Comparison of ENCODE assay signal across 32 cellular contexts in the genomic region with DNA sequence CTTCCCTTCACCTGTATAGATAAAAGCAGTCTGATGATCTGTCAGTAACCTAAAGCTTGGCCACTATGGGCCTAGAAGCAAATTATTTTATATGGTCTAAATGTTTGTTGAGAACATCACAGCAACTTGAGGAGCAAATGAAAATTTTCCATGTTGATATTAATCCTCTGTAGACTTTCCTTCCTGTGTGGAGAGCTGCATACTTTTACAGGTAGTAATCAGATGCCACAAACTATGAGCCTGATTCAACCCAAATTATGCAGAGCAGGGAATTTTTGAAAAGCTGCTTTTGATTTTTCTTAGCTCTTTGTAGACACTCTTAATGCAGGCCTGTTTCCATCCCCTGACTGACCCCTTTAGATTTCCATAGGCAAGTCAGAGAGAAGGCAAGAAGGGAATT. TPM values are rescaled to one million over a fixed set of nuclear protein-coding genes. Genes with fewer than 3 reads are reported as not detected.
"Had no signal": no experiment of that assay in that cellular context is flagged by ENCODE, and none has a peak within 500 bp of the region (broad histone marks: within the 10 kb centered on the region; RNA-seq: fewer than 3 reads in every experiment).

No MANE protein-coding gene starts in this region.

- ATAC-seq: activated CD8-positive, alpha-beta memory T cell treated with anti-CD3 and anti-CD28 coated beads, Interleukin-2, amount 10 ng/mL, durations not matched to agents 7 days and 5 days; activated naive CD8-positive, alpha-beta T cell treated with anti-CD3 and anti-CD28 coated beads, Interleukin-2, amount 50 U/mL, for 24 hours; body of pancreas; Panc1; T-cell had no signal

- DNase-seq: activated CD4-positive, alpha-beta memory T cell treated with anti-CD3 and anti-CD28 coated beads, Interleukin-2, amount 10 ng/mL, durations not matched to agents 7 days and 5 days; activated CD4-positive, alpha-beta T cell treated with anti-CD3 and anti-CD28 coated beads for 1 hour; activated CD4-positive, alpha-beta T cell treated with anti-CD3 and anti-CD28 coated beads for 48 hours; activated CD4-positive, CD25-positive, alpha-beta regulatory T cell; activated CD8-positive, alpha-beta memory T cell treated with anti-CD3 and anti-CD28 coated beads for 24 hours; activated CD8-positive, alpha-beta memory T cell treated with anti-CD3 and anti-CD28 coated beads, Interleukin-2, amount 10 ng/mL, durations not matched to agents 7 days and 5 days; activated CD8-positive, alpha-beta memory T cell treated with anti-CD3 and anti-CD28 coated beads, Interleukin-2, amount 50 U/mL, for 48 hours; activated effector memory CD4-positive, alpha-beta T cell treated with Interleukin-2 at 50 U/mL for 16 hours; activated naive CD4-positive, alpha-beta T cell treated with anti-CD3 and anti-CD28 coated beads, Interleukin-2, amount 10 ng/mL, durations not matched to agents 7 days and 5 days; activated naive CD8-positive, alpha-beta T cell treated with anti-CD3 and anti-CD28 coated beads, Interleukin-2, amount 50 U/mL, for 24 hours; activated T-cell treated with anti-CD3 and anti-CD28 coated beads, Interleukin-2, amount 50 U/mL, for 48 hours; amniotic stem cell; aorta; body of pancreas; NCI-H1105; NCI-H1417 treated with DMSO at 0.1 percent for 48 hours; NCI-H187 treated with DMSO at 0.1 percent for 48 hours; NCI-H2081; NCI-H2171 treated with DMSO at 0.1 percent for 48 hours; NCI-H2227 treated with DMSO at 0.1 percent for 48 hours; NCI-H446 treated with DMSO at 0.1 percent for 48 hours; NCI-H524 treated with DMSO at 0.1 percent for 48 hours; SHP77; SJCRH30; T-cell; T-helper 2 cell; T-helper 9 cell had no signal

- H3K4me3 ChIP-seq: body of pancreas, breast epithelium, SJCRH30, SK-N-MC had no signal

- H3K9me3 ChIP-seq: body of pancreas, breast epithelium, SJCRH30 had no signal

- H3K36me3 ChIP-seq: breast epithelium had no signal

- H3K27ac ChIP-seq: body of pancreas, breast epithelium, SJCRH30, SK-N-MC, VCaP had no signal

- H3K4me1 ChIP-seq: body of pancreas, breast epithelium had no signal

- H3K27me3 ChIP-seq: SJCRH30 had no signal

RNA-seq across cellular contexts. Expression of a gene that starts 17.3 kb away (rescaled TPM):
- total RNA-seq: activated CD4-positive, alpha-beta memory T cell treated with anti-CD3 and anti-CD28 coated beads, Interleukin-2, amount 10 ng/mL, durations not matched to agents 7 days and 5 days; activated CD8-positive, alpha-beta memory T cell treated with anti-CD3 and anti-CD28 coated beads, Interleukin-2, amount 10 ng/mL, durations not matched to agents 7 days and 5 days; body of pancreas; MCF 10A; T-cell had no signal
- polyA plus RNA-seq: aorta had no signal
